In the genomic region with DNA sequence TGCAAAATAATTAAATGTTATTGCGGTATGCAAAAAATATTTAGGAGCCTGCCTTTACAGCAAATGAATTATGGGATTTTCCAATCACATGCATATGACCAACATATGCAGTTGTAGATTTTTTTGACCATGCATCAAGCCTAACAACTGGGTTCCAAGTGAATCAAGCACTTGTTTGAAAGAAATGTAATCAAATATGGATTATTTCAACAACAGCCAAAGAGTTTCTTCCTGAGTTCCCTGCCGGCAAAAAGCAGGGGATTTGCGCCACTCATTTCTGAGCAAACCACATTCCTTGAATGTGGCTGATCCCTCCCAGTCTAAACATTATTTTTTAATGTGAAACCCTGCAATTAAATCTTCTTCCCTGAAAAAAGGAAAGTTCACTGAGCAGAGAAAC, we compare ENCODE assay signal across 25 cellular contexts.
"Had no signal": no experiment of that assay in that cellular context is flagged by ENCODE, and none has a peak within 500 bp of the region (broad histone marks: within the 10 kb centered on the region; RNA-seq: fewer than 3 reads in every experiment).

No MANE protein-coding gene starts in this region.

- H3K4me1 ChIP-seq: gastrocnemius medialis, left lung, parathyroid adenoma, right atrium auricular region, vagina had no signal

- H3K79me2 ChIP-seq: parathyroid adenoma had no signal

- ATAC-seq: effector memory CD8-positive, alpha-beta T cell; gastrocnemius medialis; left cardiac atrium; left lung; mucosa of descending colon; natural killer cell treated with Interleukin-12 subunit alpha and Interleukin-12 subunit beta and Interleukin-15 and Interleukin-18, amount 100 ng/mL, for 72 hours; sciatic nerve; stimulated activated effector memory CD8-positive, alpha-beta T cell treated with anti-CD3 and anti-CD28 coated beads, Interleukin-12 subunit alpha, Interleukin-12 subunit beta, amount 100 ng/mL, for 72 hours had no signal

- H3K4me3 Mint-ChIP-seq: effector memory CD8-positive, alpha-beta T cell; naive B cell; natural killer cell treated with Interleukin-12 subunit alpha and Interleukin-12 subunit beta and Interleukin-15 and Interleukin-18, amount 100 ng/mL, for 72 hours; neural crest cell; stimulated activated effector memory CD8-positive, alpha-beta T cell treated with anti-CD3 and anti-CD28 coated beads, Interleukin-12 subunit alpha, Interleukin-12 subunit beta, amount 100 ng/mL, for 72 hours had no signal

- H3K4me3 ChIP-seq: gastrocnemius medialis, left lung, mucosa of descending colon, right atrium auricular region, stomach, thyroid gland, vagina had no signal

- H3K9me3 ChIP-seq: gastrocnemius medialis, left lung, mucosa of descending colon, right atrium auricular region, stomach, thyroid gland, vagina had no signal

- H3K27ac ChIP-seq: gastrocnemius medialis, left lung, parathyroid adenoma, right atrium auricular region, stomach, thyroid gland, vagina had no signal

- H3K27me3 Mint-ChIP-seq: progenitor cell of endocrine pancreas had no signal

- FAIRE-seq: endometrium, islet of Langerhans had no signal

- H3K27me3 ChIP-seq: gastrocnemius medialis, left lung, right atrium auricular region, stomach, thyroid gland, vagina had no signal

- DNase-seq: cortex of kidney; effector memory CD8-positive, alpha-beta T cell; foreskin fibroblast; gastrocnemius medialis; head of caudate nucleus; left cardiac atrium; left lung; mucosa of descending colon; naive B cell; stimulated activated CD4-positive, alpha-beta T cell treated with anti-CD3 and anti-CD28 coated beads, Interleukin-2, amount 100 ng/mL, for 24 hours; stimulated activated CD4-positive, alpha-beta T cell treated with anti-CD3 and anti-CD28 coated beads, Interleukin-4, amount 100 ng/mL, for 24 hours; stimulated activated naive CD4-positive, alpha-beta T cell treated with Interleukin-2 at 50 U/mL for 16 hours; stomach; thyroid gland; trophoblast cell had no signal

- H3K27ac Mint-ChIP-seq: effector memory CD8-positive, alpha-beta T cell; natural killer cell treated with Interleukin-12 subunit alpha and Interleukin-12 subunit beta and Interleukin-15 and Interleukin-18, amount 100 ng/mL, for 72 hours; progenitor cell of endocrine pancreas; stimulated activated effector memory CD8-positive, alpha-beta T cell treated with anti-CD3 and anti-CD28 coated beads, Interleukin-12 subunit alpha, Interleukin-12 subunit beta, amount 100 ng/mL, for 72 hours had no signal

- H3K9ac ChIP-seq: parathyroid adenoma had no signal

- H3K36me3 ChIP-seq: gastrocnemius medialis, left lung, right atrium auricular region, stomach, thyroid gland, vagina had no signal

- H3K36me3 Mint-ChIP-seq: stimulated activated effector memory CD8-positive, alpha-beta T cell treated with anti-CD3 and anti-CD28 coated beads, Interleukin-12 subunit alpha, Interleukin-12 subunit beta, amount 100 ng/mL, for 72 hours had no signal

- H3K4me1 Mint-ChIP-seq: naive B cell; stimulated activated effector memory CD8-positive, alpha-beta T cell treated with anti-CD3 and anti-CD28 coated beads, Interleukin-12 subunit alpha, Interleukin-12 subunit beta, amount 100 ng/mL, for 72 hours had no signal

- H2AFZ ChIP-seq: parathyroid adenoma had no signal
